ENCODE assay signal across 2 cellular contexts in genomic region chr1:153336650-153337049, GRCh38.
TF ChIP-seq lines count a peak whose summit lies in the region.

No MANE protein-coding gene starts in this region.

TF ChIP-seq in GM12878, 131 proteins besides CTCF, POLR2A, EP300 and RAD21:
- peak; percentile 57 for TF ChIP-seq MEF2B (IDR thresholded peaks at IDR 0.05; ENCODE audit: partially characterized antibody, poor library complexity, severe bottlenecking)
- TF ChIP-seq IKZF2 (IDR thresholded peaks at IDR 0.05), result 0 out of 4 replicates have a peak, but pooled peaks of 1 of the 2 experiments have one; percentile 10
- peak; percentile 97 for TF ChIP-seq BMI1 (IDR thresholded peaks at IDR 0.05; ENCODE audit: borderline replicate concordance)
- TF ChIP-seq RFX5 (IDR thresholded peaks at IDR 0.05; ENCODE audit: low read depth, low read length), result no peak
- no peak for TF ChIP-seq SMARCA5 (IDR thresholded peaks at IDR 0.05)
- TF ChIP-seq SRF (IDR thresholded peaks at IDR 0.05; ENCODE audit: low read depth in 2 of 2, low read length in 2 of 2), result peak in 1 of 2 experiments; percentile 76; a peak in 2 of 4 replicates
- 0 out of 2 replicates have a peak, but pooled peaks have one; percentile 59 for TF ChIP-seq MEF2A (IDR thresholded peaks at IDR 0.05; ENCODE audit: insufficient read depth, low read depth, low read length)
- no peak for TF ChIP-seq CBFB (IDR thresholded peaks at IDR 0.05; ENCODE audit: low read depth)
- no peak for TF ChIP-seq TARDBP (IDR thresholded peaks at IDR 0.05; ENCODE audit: borderline replicate concordance)

TF ChIP-seq in neural cell, 6 proteins besides CTCF, POLR2A, EP300 and RAD21:
- no peak for TF ChIP-seq EZH2 (IDR thresholded peaks at IDR 0.05; ENCODE audit: borderline replicate concordance, insufficient read depth, low read length, poor library complexity, severe bottlenecking)
- peak; percentile 21 for TF ChIP-seq REST (IDR thresholded peaks at IDR 0.05; ENCODE audit: borderline replicate concordance)
- TF ChIP-seq POLR2AphosphoS5 (IDR thresholded peaks at IDR 0.05), result peak; percentile 30
- TF ChIP-seq TAF1 (IDR thresholded peaks at IDR 0.05; ENCODE audit: low read depth), result no peak
- TF ChIP-seq MXI1 (conservative IDR thresholded peaks at IDR 0.05; ENCODE audit: poor library complexity, severe bottlenecking), result no peak
- TF ChIP-seq SMC3 (conservative IDR thresholded peaks at IDR 0.05; ENCODE audit: poor library complexity), result no peak
